In the genomic region with DNA sequence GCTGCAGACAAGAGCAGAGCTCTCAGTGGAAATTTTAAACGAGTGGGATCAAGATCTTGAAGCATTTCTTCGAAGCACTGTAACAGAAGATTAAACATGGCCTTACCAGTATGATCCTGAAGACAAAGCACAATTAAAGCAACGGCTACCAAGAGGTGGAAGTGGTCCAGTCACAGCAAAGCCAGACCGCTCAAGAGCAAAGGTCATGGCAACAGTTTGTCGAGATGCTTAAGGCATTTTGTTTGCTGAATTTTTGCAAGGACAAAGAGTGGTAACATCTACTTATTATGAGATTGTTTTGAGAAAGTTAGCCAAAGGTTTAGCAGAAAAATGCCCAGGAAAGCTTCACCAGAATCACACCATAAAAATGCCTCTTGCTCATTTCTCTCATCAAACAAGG, we compare ENCODE assay signal across 22 cellular contexts.
DNase-seq lines count a peak whose midpoint lies in the region; ATAC-seq, FAIRE-seq and TF ChIP-seq lines count a peak whose summit lies in the region.
"Had no signal": no experiment of that assay in that cellular context is flagged by ENCODE, and none has a peak within 500 bp of the region (broad histone marks: within the 10 kb centered on the region; RNA-seq: fewer than 3 reads in every experiment).

No MANE protein-coding gene starts in this region.

- H4K20me1 ChIP-seq in DND-41 (ENCODE audit: insufficient read depth, low read length) (peaks cover 7% of the 10 kb centered on the region; the same call in 1 of the 2 replicates), PC-9 (ENCODE audit: insufficient read depth) (no peaks in the 10 kb centered on the region)
- H4K20me1 ChIP-seq: BLaER1 had no signal

- no peaks in the 10 kb centered on the region for H3K9me3 Mint-ChIP-seq in T-helper 1 cell treated with Interleukin-12 subunit alpha and Interleukin-12 subunit beta and Interleukin-4 antibody, amounts not matched to agents 30 μg/mL and 1 μg/mL, for 36 hours
- H3K9me3 Mint-ChIP-seq: HFFc6, IgD-negative memory B cell had no signal

- no TSS peak for BruUV-seq in PC-9 (replicated peaks; lab: Mats Ljungman, UMichigan)

- no peak for TF ChIP-seq CTCF in DND-41 (IDR thresholded peaks at IDR 0.05; ENCODE audit: borderline replicate concordance, extremely low read depth, low read length, poor library complexity, severe bottlenecking)
- no peak for TF ChIP-seq CTCF in PC-9 (conservative IDR thresholded peaks at IDR 0.05)
- no peak for TF ChIP-seq CTCF in fibroblast of villous mesenchyme (IDR thresholded peaks at IDR 0.05; ENCODE audit: insufficient read depth, low read depth, low read length)

- no peak overlapping the region for H3K4me2 ChIP-seq in DND-41 (ENCODE audit: insufficient read depth, low read length)
- H3K4me2 ChIP-seq in PC-9: no peak overlapping the region
- H3K4me2 ChIP-seq: A549, BLaER1, GM23338 had no signal

- H3K36me3 ChIP-seq in DND-41 (ENCODE audit: insufficient read depth, low read length) (peaks cover 95% of the 10 kb centered on the region), PC-9 (ENCODE audit: low read depth) (no peaks in the 10 kb centered on the region)
- H3K36me3 ChIP-seq: BLaER1 had no signal

- no peak for FAIRE-seq in RCC 7860 (lab: Jason Lieb, UNC)
- FAIRE-seq: A549, HTR-8/SVneo had no signal

- H3K27ac Mint-ChIP-seq in T-helper 1 cell treated with Interleukin-12 subunit alpha and Interleukin-12 subunit beta and Interleukin-4 antibody, amounts not matched to agents 30 μg/mL and 1 μg/mL, for 36 hours: peak overlapping the region; percentile 47
- H3K27ac Mint-ChIP-seq: GM23338, HFFc6, IgD-negative memory B cell had no signal

- H3K9ac ChIP-seq in DND-41 (ENCODE audit: low read depth, low read length): no peak overlapping the region
- H3K9ac ChIP-seq: BLaER1 had no signal

- peaks cover 17% of the 10 kb centered on the region for H3K4me1 ChIP-seq in DND-41 (ENCODE audit: insufficient read depth, low read length)
- 0 out of 2 replicates have a peak, but pooled peaks cover 3% of the 10 kb centered on the region for H3K4me1 ChIP-seq in PC-9 (replicated peaks; ENCODE audit: insufficient read depth)
- H3K4me1 ChIP-seq: A549 had no signal

- POLR2A ChIA-PET in PC-9 (lab: Charles Lee; ENCODE audit: unreplicated experiment): no interaction called here

- peaks cover 3% of the 10 kb centered on the region for H3K9me3 ChIP-seq in DND-41 (ENCODE audit: insufficient read depth, low read length, severe bottlenecking)
- no peaks in the 10 kb centered on the region for H3K9me3 ChIP-seq in PC-9 (ENCODE audit: insufficient read depth, low read depth)
- H3K9me3 ChIP-seq: A549 had no signal

- ATAC-seq in DND-41 (ENCODE audit: insufficient read depth, low read depth) (no peak), HG03442 (IDR thresholded peaks at IDR 0.05; ENCODE audit: unreplicated experiment) (no peak)
- ATAC-seq: A549, GM23338, HCT116 had no signal

- no peaks in the 10 kb centered on the region for H3F3A ChIP-seq in PC-9 (ENCODE audit: insufficient read depth, low read depth)

- intact Hi-C loops in PC-9 (cut with micrococcal nuclease; ENCODE audit: unreplicated experiment): no loop called here

- H3K9me2 ChIP-seq in PC-9 (ENCODE audit: insufficient read depth): no peaks in the 10 kb centered on the region

- H3K27me3 Mint-ChIP-seq in T-helper 1 cell treated with Interleukin-12 subunit alpha and Interleukin-12 subunit beta and Interleukin-4 antibody, amounts not matched to agents 30 μg/mL and 1 μg/mL, for 36 hours (ENCODE audit: low read depth): no peaks in the 10 kb centered on the region
- H3K27me3 Mint-ChIP-seq: CD4-positive, alpha-beta memory T cell; IgD-negative memory B cell had no signal

- H3K27me3 ChIP-seq in DND-41 (ENCODE audit: insufficient read depth, low read length, poor library complexity) (no peaks in the 10 kb centered on the region), PC-9 (ENCODE audit: insufficient read depth, low read depth) (no peaks in the 10 kb centered on the region)
- H3K27me3 ChIP-seq: BLaER1 had no signal

- H3K4me1 Mint-ChIP-seq in T-helper 1 cell treated with Interleukin-12 subunit alpha and Interleukin-12 subunit beta and Interleukin-4 antibody, amounts not matched to agents 30 μg/mL and 1 μg/mL, for 36 hours (ENCODE audit: low read depth): peaks cover 50% of the 10 kb centered on the region

- DNase-seq in T-helper 1 cell (no peak), DND-41 (no peak), PC-9 (no peak), fibroblast of villous mesenchyme (ENCODE audit: low read depth) (peak; percentile 74), RCC 7860 (ENCODE audit: low spot score) (no peak), AG08396 (ENCODE audit: low spot score) (no peak)
- DNase-seq: CD4-positive, alpha-beta memory T cell; DMS153; DMS79; GF-D8; H7; HFFc6 had no signal

- peaks cover 62% of the 10 kb centered on the region for H3K36me3 Mint-ChIP-seq in T-helper 1 cell treated with Interleukin-12 subunit alpha and Interleukin-12 subunit beta and Interleukin-4 antibody, amounts not matched to agents 30 μg/mL and 1 μg/mL, for 36 hours (ENCODE audit: low read depth)

- H3K4me3 Mint-ChIP-seq in T-helper 1 cell treated with Interleukin-12 subunit alpha and Interleukin-12 subunit beta and Interleukin-4 antibody, amounts not matched to agents 30 μg/mL and 1 μg/mL, for 36 hours: no peak overlapping the region
- H3K4me3 Mint-ChIP-seq: CD14-positive monocyte; CD4-positive, alpha-beta memory T cell; GM23338; HFFc6; IgD-negative memory B cell had no signal

- H3K79me2 ChIP-seq in DND-41 (ENCODE audit: insufficient read depth, low read length): peaks cover 95% of the 10 kb centered on the region
- no peaks in the 10 kb centered on the region for H3K79me2 ChIP-seq in PC-9 (ENCODE audit: low read depth)

- CTCF ChIA-PET in PC-9 (lab: Charles Lee): no interaction called here

- H3K4me3 ChIP-seq in DND-41 (ENCODE audit: low read depth in 1 of 2, low read length in 2 of 2): no peak overlapping the region
- no peak overlapping the region for H3K4me3 ChIP-seq in PC-9
- H3K4me3 ChIP-seq in fibroblast of villous mesenchyme (ENCODE audit: low read depth, low read length): no peak overlapping the region
- H3K4me3 ChIP-seq: A549, BLaER1, GM23338 had no signal

- H2AFZ ChIP-seq in DND-41 (ENCODE audit: low read depth, low read length) (no peak overlapping the region), PC-9 (0 out of 2 replicates have a peak overlapping the region, but pooled peaks have one; percentile 39)
- H2AFZ ChIP-seq: GM23338 had no signal

- 0 out of 2 replicates have a peak overlapping the region, but pooled peaks have one; percentile 27 for H3K27ac ChIP-seq in DND-41 (ENCODE audit: low read length)
- no peak overlapping the region for H3K27ac ChIP-seq in PC-9
- H3K27ac ChIP-seq: 22Rv1, A549, BLaER1 had no signal
